Comparison of ENCODE assay signal across 8 cellular contexts in genomic region chr1:178093958-178094751, GRCh38. TPM values are rescaled to one million over a fixed set of nuclear protein-coding genes. Genes with fewer than 3 reads are reported as not detected.
DNase-seq lines count a peak whose midpoint lies in the region; ATAC-seq lines count a peak whose summit lies in the region.

Gene RASAL2, plus strand, starts transcription at chr1:178094104. Its CDS starts 389 bp downstream, at chr1:178094493.

- peaks cover 0 to 5% of the 10 kb centered on the region in 2 experiments for H3K9me3 ChIP-seq in CD4-positive, CD25-positive, alpha-beta regulatory T cell (ENCODE audit: control insufficient read depth in 2 of 2, low read length in 2 of 2)
- no peaks in the 10 kb centered on the region for H3K9me3 ChIP-seq in right cardiac atrium (ENCODE audit: control insufficient read depth, low read length)

- no peak within 1 kb of the TSS for H3K27ac Mint-ChIP-seq in CD4-positive, CD25-positive, alpha-beta regulatory T cell

- H3K4me1 ChIP-seq in CD4-positive, CD25-positive, alpha-beta regulatory T cell (ENCODE audit: control insufficient read depth, insufficient read depth, low read length, poor library complexity, severe bottlenecking): no peaks in the 10 kb centered on the region
- no peaks in the 10 kb centered on the region for H3K4me1 ChIP-seq in right cardiac atrium (ENCODE audit: control insufficient read depth, insufficient read depth, low read length)

- no peak for DNase-seq in CD4-positive, CD25-positive, alpha-beta regulatory T cell
- peak; percentile 77 for DNase-seq in NCI-H69 (lab: John Stamatoyannopoulos, UW)
- DNase-seq in astrocyte of the hippocampus (ENCODE audit: low read depth, low spot score): peak; percentile 90
- peak; percentile 74 to 90 (median 89) for DNase-seq in right cardiac atrium
- peak; percentile 40 to 95 (median 66) for DNase-seq in posterior cingulate gyrus
- DNase-seq in NCI-H128 (lab: John Stamatoyannopoulos, UW; ENCODE audit: unreplicated experiment): no peak

- peaks cover 63% of the 10 kb centered on the region for H3K27me3 Mint-ChIP-seq in CD4-positive, CD25-positive, alpha-beta regulatory T cell

- H3K4me1 Mint-ChIP-seq in CD4-positive, CD25-positive, alpha-beta regulatory T cell: peaks cover 0 to 13% (median 1%) of the 10 kb centered on the region in 4 donors

- intact Hi-C loops in right cardiac atrium (cut with DNase I) (loop anchor here in 2 of 4 donors (2.0 to 10.0 kb wide), 5 partner anchors 37 to 171 kb away; no protein-coding TSS in a partner anchor), posterior cingulate gyrus (cut with DNase I) (no loop called here)

- H3K36me3 ChIP-seq in CD4-positive, CD25-positive, alpha-beta regulatory T cell (ENCODE audit: control insufficient read depth, insufficient read depth, low read length): no peaks in the 10 kb centered on the region

- H3K4me3 Mint-ChIP-seq in CD4-positive, CD25-positive, alpha-beta regulatory T cell: peak within 1 kb of the TSS in 3 of 4 donors; percentile 69 to 92 (median 72)

- WGBS in right cardiac atrium: under 1% methylated on average over 81 of the region's 81 CpGs

- H3K27me3 ChIP-seq in CD4-positive, CD25-positive, alpha-beta regulatory T cell (ENCODE audit: control insufficient read depth, insufficient read depth, low read length): peaks cover 33% of the 10 kb centered on the region
- H3K27me3 ChIP-seq in right cardiac atrium (ENCODE audit: control insufficient read depth, insufficient read depth): no peaks in the 10 kb centered on the region

- H3K9me3 Mint-ChIP-seq in CD4-positive, CD25-positive, alpha-beta regulatory T cell: peaks cover 0 to 26% (median 5%) of the 10 kb centered on the region in 7 donors

- H3K27ac ChIP-seq in CD4-positive, CD25-positive, alpha-beta regulatory T cell (ENCODE audit: insufficient read depth, low read length, poor library complexity, severe bottlenecking): no peak within 1 kb of the TSS
- peak within 1 kb of the TSS; percentile 97 for H3K27ac ChIP-seq in right cardiac atrium (ENCODE audit: low read length)

- no peak within 1 kb of the TSS for H3K4me3 ChIP-seq in CD4-positive, CD25-positive, alpha-beta regulatory T cell (ENCODE audit: low read depth, low read length)
- H3K4me3 ChIP-seq in right cardiac atrium (ENCODE audit: low read length): peak within 1 kb of the TSS; percentile 94

- ATAC-seq in CD4-positive, CD25-positive, alpha-beta regulatory T cell (ENCODE audit: low read depth in 2 of 2): peak in 1 of 2 donors; percentile 34
- ATAC-seq in GM18867 (IDR thresholded peaks at IDR 0.05; ENCODE audit: unreplicated experiment): peak; percentile 57
- ATAC-seq in HG03064 (IDR thresholded peaks at IDR 0.05; ENCODE audit: low read depth, unreplicated experiment): peak; percentile 45
- peak; percentile 87 to 90 for ATAC-seq in right cardiac atrium

- no peaks in the 10 kb centered on the region for H3K36me3 Mint-ChIP-seq in CD4-positive, CD25-positive, alpha-beta regulatory T cell

RNA-seq across cellular contexts. Expression of gene RASAL2, which starts in this region (rescaled TPM):
- total RNA-seq in CD4-positive, CD25-positive, alpha-beta regulatory T cell: not detected
- polyA plus RNA-seq in CD4-positive, CD25-positive, alpha-beta regulatory T cell: not detected
- 10 to 100 TPM; 21.2 to 34.3 (median 29.6) TPM for total RNA-seq in right cardiac atrium
- 6.9 TPM for polyA plus RNA-seq in right cardiac atrium

Comparison
In these comparisons a context has a peak if more than half of its experiments do, and no peak if none do; other contexts are left out.
1. RNA of gene RASAL2 (total RNA-seq): 21.2 to 34.3 TPM in right cardiac atrium; not detected in CD4-positive, CD25-positive, alpha-beta regulatory T cell (single experiment); every median in the first group is over 10 times any median in the second.
2. DNase-seq: peak in NCI-H69 (single experiment), astrocyte of the hippocampus (single experiment), right cardiac atrium (3 of 3) and posterior cingulate gyrus (10 of 10); none in CD4-positive, CD25-positive, alpha-beta regulatory T cell (0 of 3) and NCI-H128 (single experiment).